ENCODE assay signal across 1 cellular context in genomic region chr17:82418001-82418986, GRCh38.
TF ChIP-seq lines count a peak whose summit lies in the region.

Gene HEXD (plus strand): TSS chr17:82418347. CDS start chr17:82419800, 1,453 bp downstream.
Gene OGFOD3 (minus strand): TSS chr17:82418586. CDS start chr17:82418485, 101 bp downstream.

TF ChIP-seq in GM12878, 131 proteins besides CTCF, POLR2A, EP300 and RAD21 (continued from another document and continues in another):
- TF ChIP-seq PKNOX1 (IDR thresholded peaks at IDR 0.05) (no peak), SPI1 (IDR thresholded peaks at IDR 0.05; ENCODE audit: borderline replicate concordance, insufficient read depth, low read depth, low read length) (no peak), RB1 (IDR thresholded peaks at IDR 0.05; ENCODE audit: borderline replicate concordance) (peak; percentile 97; the same call in 1 of the 2 replicates), EED (IDR thresholded peaks at IDR 0.05; ENCODE audit: low read depth) (no peak), FOS (IDR thresholded peaks at IDR 0.05; ENCODE audit: borderline replicate concordance, extremely low read depth, insufficient read length) (no peak), NR2F1 (conservative IDR thresholded peaks at IDR 0.05) (peak; percentile 77), BRCA1 (IDR thresholded peaks at IDR 0.05; ENCODE audit: low read depth, low read length) (no peak), ATF3 (IDR thresholded peaks at IDR 0.05; ENCODE audit: borderline replicate concordance, extremely low read depth, low read depth, low read length) (no peak), ZBTB33 (IDR thresholded peaks at IDR 0.05) (no peak), TCF7 (IDR thresholded peaks at IDR 0.05; ENCODE audit: borderline replicate concordance) (no peak), ATF7 (IDR thresholded peaks at IDR 0.05; ENCODE audit: low read depth) (no peak), E4F1 (IDR thresholded peaks at IDR 0.05; ENCODE audit: borderline replicate concordance, partially characterized antibody) (no peak), CREM (IDR thresholded peaks at IDR 0.05; ENCODE audit: low read depth) (peak; percentile 48; the same call in 1 of the 2 replicates), IRF5 (IDR thresholded peaks at IDR 0.05; ENCODE audit: borderline replicate concordance) (no peak), SMARCA5 (IDR thresholded peaks at IDR 0.05) (peak; percentile 90), CBX3 (IDR thresholded peaks at IDR 0.05; ENCODE audit: borderline replicate concordance, low read depth) (no peak), HDGF (IDR thresholded peaks at IDR 0.05) (no peak), ZBTB4 (CRISPR knock-in tag; IDR thresholded peaks at IDR 0.05) (no peak), LARP7 (IDR thresholded peaks at IDR 0.05) (peak; percentile 99), PAX8 (IDR thresholded peaks at IDR 0.05) (no peak), CEBPZ (IDR thresholded peaks at IDR 0.05; ENCODE audit: low read depth, low read length) (peak; percentile 55; the same call in 1 of the 2 replicates), MXI1 (IDR thresholded peaks at IDR 0.05; ENCODE audit: low read depth, low read length) (peak; percentile 75), CREB1 (IDR thresholded peaks at IDR 0.05; ENCODE audit: low read depth) (peak; percentile 56; the same call in 1 of the 2 replicates), HCFC1 (IDR thresholded peaks at IDR 0.05; ENCODE audit: low read length) (peak; percentile 84), NR2C1 (IDR thresholded peaks at IDR 0.05) (peak; percentile 76), MTA2 (IDR thresholded peaks at IDR 0.05; ENCODE audit: low read depth) (no peak), CBFB (IDR thresholded peaks at IDR 0.05; ENCODE audit: low read depth) (no peak), E2F4 (IDR thresholded peaks at IDR 0.05; ENCODE audit: low read depth, low read length) (no peak), CHD4 (IDR thresholded peaks at IDR 0.05) (no peak), BHLHE40 (IDR thresholded peaks at IDR 0.05; ENCODE audit: borderline replicate concordance in 1 of 2, low read depth in 2 of 2, low read length in 1 of 2) (peak; percentile 63 to 87; a peak in 3 of 4 replicates), NBN (IDR thresholded peaks at IDR 0.05) (no peak), IKZF1 (conservative IDR thresholded peaks at IDR 0.05) (peak; percentile 97), MYC (IDR thresholded peaks at IDR 0.05; ENCODE audit: insufficient read depth, insufficient read length, insufficient replicate concordance, low read length, severe bottlenecking) (no peak), DPF2 (IDR thresholded peaks at IDR 0.05) (peak; percentile 94), NFXL1 (IDR thresholded peaks at IDR 0.05; ENCODE audit: borderline replicate concordance) (peak; percentile 78; the same call in 1 of the 2 replicates), RCOR1 (conservative IDR thresholded peaks at IDR 0.05; ENCODE audit: low read depth, low read length) (no peak), ZBTB40 (IDR thresholded peaks at IDR 0.05; ENCODE audit: borderline replicate concordance) (no peak), SREBF1 (IDR thresholded peaks at IDR 0.05; ENCODE audit: low read length) (no peak)
